ENCODE assay signal across 17 cellular contexts in the genomic region with DNA sequence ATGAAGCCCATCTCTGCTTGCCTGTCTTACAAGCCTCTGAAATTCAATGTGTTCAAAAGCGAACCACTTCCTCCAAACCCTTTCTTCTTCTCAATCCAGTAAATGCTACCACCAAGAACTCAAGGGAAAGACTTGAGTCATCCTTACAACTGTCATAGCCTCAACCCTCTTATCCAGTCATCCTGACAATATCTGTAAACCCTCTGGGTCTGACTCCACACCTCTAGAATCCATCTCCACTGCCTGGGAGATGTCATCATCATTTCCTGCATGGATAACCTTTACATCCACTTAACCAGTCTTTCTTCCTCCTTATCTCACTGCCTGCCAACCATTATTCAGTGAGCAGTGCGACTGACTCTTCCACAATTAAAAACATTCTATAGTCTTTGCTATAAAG.
A peak's percentile ranks its signal among the peaks of the same experiment; 100 is the strongest.
DNase-seq lines count a peak whose midpoint lies in the region; ATAC-seq lines count a peak whose summit lies in the region.
"Had no signal": no experiment of that assay in that cellular context is flagged by ENCODE, and none has a peak within 500 bp of the region (broad histone marks: within the 10 kb centered on the region; RNA-seq: fewer than 3 reads in every experiment).

No MANE protein-coding gene starts in this region.

- ATAC-seq in HG03378 (IDR thresholded peaks at IDR 0.05; ENCODE audit: unreplicated experiment), result no peak
- ATAC-seq: left cardiac atrium had no signal

- DNase-seq in AG08395 (ENCODE audit: low spot score) (peak; percentile 55), HPDE6-E6E7 (ENCODE audit: extremely low spot score) (peak; percentile 23), amniotic epithelial cell (ENCODE audit: low read depth) (peak; percentile 92), glomerular visceral epithelial cell (ENCODE audit: extremely low spot score) (peak; percentile 79), anterior cingulate cortex (lab: John Stamatoyannopoulos, UW) (no peak), GOT3 (lab: John Stamatoyannopoulos, UW) (no peak), germinal center (ENCODE audit: low spot score) (no peak)
- DNase-seq: activated T-cell treated with anti-CD3 and anti-CD28 coated beads for 4 hours; amygdala; GDM1; H7; left cardiac atrium; MM.1S; retina; stimulated activated CD4-positive, alpha-beta T cell treated with anti-CD3 and anti-CD28 coated beads, Interleukin-2, amount 100 ng/mL, for 48 hours; SW 1271 had no signal

Comparison
In these comparisons a context has a peak if more than half of its experiments do, and no peak if none do; other contexts are left out.
1. DNase-seq: peak in AG08395 (single experiment), HPDE6-E6E7 (single experiment), amniotic epithelial cell (single experiment) and glomerular visceral epithelial cell (single experiment); none in anterior cingulate cortex (0 of 58), GOT3 (single experiment) and germinal center (single experiment).